In genomic region chr1:156042828-156043227, GRCh38 we compare ENCODE assay signal across 32 cellular contexts. TPM values are rescaled to one million over a fixed set of nuclear protein-coding genes. Genes with fewer than 3 reads are reported as not detected.
"Had no signal": no experiment of that assay in that cellular context is flagged by ENCODE, and none has a peak within 500 bp of the region (broad histone marks: within the 10 kb centered on the region; RNA-seq: fewer than 3 reads in every experiment).

No MANE protein-coding gene starts in this region.

- H3K36me3 ChIP-seq: neutrophil, ovary, uterus had no signal

- H3K9me3 ChIP-seq: neutrophil, ovary, psoas muscle, right lobe of liver, spleen, suprapubic skin, testis, tibial artery, transverse colon, upper lobe of right lung, uterus had no signal

- H3K9me3 Mint-ChIP-seq: naive thymus-derived CD8-positive, alpha-beta T cell; natural killer cell treated with Interleukin-12 subunit alpha and Interleukin-12 subunit beta and Interleukin-15 and Interleukin-18, amount 100 ng/mL, for 72 hours; nephron progenitor cell; neural crest cell; stimulated activated memory B cell treated with anti-CD40 and anti-IgM and Interleukin-4, amounts not matched to agents 10 μg/mL and 1 μg/mL and 100 μg/mL, for 72 hours; stimulated activated naive CD8-positive, alpha-beta T cell treated with anti-CD3 and anti-CD28 coated beads, Interleukin-15, amount 100 ng/mL, for 72 hours; type B pancreatic cell had no signal

- H3K27ac Mint-ChIP-seq: natural killer cell treated with Interleukin-12 subunit alpha and Interleukin-12 subunit beta and Interleukin-15 and Interleukin-18, amount 100 ng/mL, for 72 hours; nephron progenitor cell; stimulated activated memory B cell treated with anti-CD40 and anti-IgM and Interleukin-4, amounts not matched to agents 10 μg/mL and 1 μg/mL and 100 μg/mL, for 72 hours; stimulated activated naive CD8-positive, alpha-beta T cell treated with anti-CD3 and anti-CD28 coated beads, Interleukin-15, amount 100 ng/mL, for 72 hours; type B pancreatic cell had no signal

- H3K27me3 ChIP-seq: neutrophil, ovary, right lobe of liver, spleen, suprapubic skin, testis, tibial artery, transverse colon, upper lobe of right lung, uterus had no signal

- H3K27ac ChIP-seq: neutrophil, ovary, parathyroid adenoma, psoas muscle, right lobe of liver, skin epidermis, spleen, suprapubic skin, testis, tibial artery, transverse colon, upper lobe of right lung, uterus had no signal

- H3K27me3 Mint-ChIP-seq: naive thymus-derived CD8-positive, alpha-beta T cell; natural killer cell treated with Interleukin-12 subunit alpha and Interleukin-12 subunit beta and Interleukin-15 and Interleukin-18, amount 100 ng/mL, for 72 hours; progenitor cell of endocrine pancreas; stimulated activated memory B cell treated with anti-CD40 and anti-IgM and Interleukin-4, amounts not matched to agents 10 μg/mL and 1 μg/mL and 100 μg/mL, for 72 hours; stimulated activated naive CD8-positive, alpha-beta T cell treated with anti-CD3 and anti-CD28 coated beads, Interleukin-15, amount 100 ng/mL, for 72 hours; type B pancreatic cell had no signal

- H3K4me1 Mint-ChIP-seq: neural crest cell; stimulated activated memory B cell treated with anti-CD40 and anti-IgM and Interleukin-4, amounts not matched to agents 10 μg/mL and 1 μg/mL and 100 μg/mL, for 72 hours had no signal

- H3K4me3 ChIP-seq: ovary, psoas muscle, right lobe of liver, skin epidermis, smooth muscle cell, spleen, suprapubic skin, testis, tibial artery, transverse colon, upper lobe of right lung, uterus had no signal

- ATAC-seq: naive thymus-derived CD8-positive, alpha-beta T cell; natural killer cell treated with Interleukin-12 subunit alpha and Interleukin-12 subunit beta and Interleukin-15 and Interleukin-18, amount 100 ng/mL, for 72 hours; psoas muscle; right cardiac atrium; stimulated activated memory B cell treated with anti-CD40 and anti-IgM and Interleukin-4, amounts not matched to agents 10 μg/mL and 1 μg/mL and 100 μg/mL, for 72 hours; stimulated activated naive CD8-positive, alpha-beta T cell treated with anti-CD3 and anti-CD28 coated beads, Interleukin-15, amount 100 ng/mL, for 72 hours; stimulated activated naive CD8-positive, alpha-beta T cell treated with anti-CD3 and anti-CD28 coated beads, Interleukin-15, Interleukin-2, amounts not matched to agents 100 U/mL and 50 U/mL, for 24 hours; upper lobe of right lung had no signal

- H3K4me3 Mint-ChIP-seq: naive thymus-derived CD8-positive, alpha-beta T cell; natural killer cell treated with Interleukin-12 subunit alpha and Interleukin-12 subunit beta and Interleukin-15 and Interleukin-18, amount 100 ng/mL, for 72 hours; nephron progenitor cell; neural crest cell; stimulated activated memory B cell treated with anti-CD40 and anti-IgM and Interleukin-4, amounts not matched to agents 10 μg/mL and 1 μg/mL and 100 μg/mL, for 72 hours; stimulated activated naive CD8-positive, alpha-beta T cell treated with anti-CD3 and anti-CD28 coated beads, Interleukin-15, amount 100 ng/mL, for 72 hours; type B pancreatic cell had no signal

- DNase-seq: naive thymus-derived CD8-positive, alpha-beta T cell; nephron progenitor cell; nucleus accumbens; ovary; right cardiac atrium; right lobe of liver; spleen; stimulated activated CD4-positive, alpha-beta T cell treated with anti-CD3 and anti-CD28 coated beads, Interleukin-12 subunit alpha, Interleukin-12 subunit beta, amount 100 ng/mL, for 4 hours; stimulated activated CD4-positive, alpha-beta T cell treated with anti-CD3 and anti-CD28 coated beads, Interleukin-1b, Interleukin-23, amount 100 ng/mL, for 48 hours; stimulated activated CD4-positive, alpha-beta T cell treated with anti-CD3 and anti-CD28 coated beads, Interleukin-4, amount 100 ng/mL, for 1 hour; stimulated activated CD4-positive, alpha-beta T cell treated with anti-CD3 and anti-CD28 coated beads, Interleukin-4, amount 100 ng/mL, for 4 hours; stimulated activated CD8-positive, alpha-beta memory T cell treated with anti-CD3 and anti-CD28 coated beads, Interleukin-4, amount 100 ng/mL, for 48 hours; stimulated activated naive CD4-positive, alpha-beta T cell; stimulated activated naive CD8-positive, alpha-beta T cell treated with anti-CD3 and anti-CD28 coated beads, Interleukin-15, amount 100 ng/mL, for 72 hours; stimulated activated naive CD8-positive, alpha-beta T cell treated with anti-CD3 and anti-CD28 coated beads, Interleukin-15, Interleukin-2, amounts not matched to agents 100 U/mL and 50 U/mL, for 24 hours; substantia nigra; testis; tibial artery; transverse colon; upper lobe of right lung; uterus had no signal

- H3K4me1 ChIP-seq: psoas muscle, right lobe of liver, spleen, suprapubic skin, testis, tibial artery, transverse colon, upper lobe of right lung, uterus had no signal

RNA-seq across cellular contexts. Expression of gene RAB25, which starts 18.1 kb away (rescaled TPM):
- total RNA-seq: natural killer cell treated with Interleukin-12 subunit alpha and Interleukin-12 subunit beta and Interleukin-15 and Interleukin-18, amount 100 ng/mL, for 72 hours; neural crest cell; psoas muscle; right cardiac atrium had no signal

RNA-seq across cellular contexts. Expression of gene MEX3A, which starts 39.4 kb away (rescaled TPM):
- polyA plus RNA-seq: naive thymus-derived CD8-positive, alpha-beta T cell had no signal
